In the genomic region with DNA sequence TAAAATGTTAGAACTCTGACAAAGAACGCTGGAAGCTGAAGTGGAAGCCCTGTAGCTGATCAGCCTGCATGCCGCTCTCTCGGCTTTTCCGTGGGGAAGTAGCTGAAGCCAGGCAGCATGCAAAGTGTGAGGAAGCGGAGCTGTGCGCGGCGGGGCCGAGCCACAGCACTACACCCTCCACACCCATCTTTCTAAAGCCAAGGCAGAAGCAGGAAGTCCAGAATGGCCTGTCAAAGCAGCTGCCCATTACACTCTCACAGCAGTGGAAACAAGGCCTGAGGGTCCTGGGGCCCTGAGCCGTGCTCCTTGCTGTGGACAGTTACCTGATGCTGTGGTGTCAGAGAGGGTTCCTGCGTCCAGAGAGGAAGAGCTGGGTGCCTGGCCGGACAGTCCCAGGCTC, we compare ENCODE assay signal across 25 cellular contexts.
A peak's percentile ranks its signal among the peaks of the same experiment; 100 is the strongest.
DNase-seq lines count a peak whose midpoint lies in the region; ATAC-seq and TF ChIP-seq lines count a peak whose summit lies in the region.
"Had no signal": no experiment of that assay in that cellular context is flagged by ENCODE, and none has a peak within 500 bp of the region (broad histone marks: within the 10 kb centered on the region; RNA-seq: fewer than 3 reads in every experiment).

No MANE protein-coding gene starts in this region.

- H3K4me3 Mint-ChIP-seq in nephron progenitor cell: no peak overlapping the region
- H3K4me3 Mint-ChIP-seq: activated naive CD8-positive, alpha-beta T cell treated with anti-CD3 and anti-CD28 coated beads for 36 hours; immature natural killer cell had no signal

- H3K27me3 Mint-ChIP-seq in nephron progenitor cell (ENCODE audit: low read depth, poor library complexity): no peaks in the 10 kb centered on the region
- H3K27me3 Mint-ChIP-seq: activated naive CD8-positive, alpha-beta T cell treated with anti-CD3 and anti-CD28 coated beads for 36 hours had no signal

- ATAC-seq in Right ventricle myocardium inferior (peak; percentile 26), left lobe of liver (peak; percentile 54)
- ATAC-seq: Panc1 had no signal

- no peak overlapping the region for H3K27ac ChIP-seq in right atrium auricular region
- peak overlapping the region; percentile 50 for H3K27ac ChIP-seq in cingulate gyrus (ENCODE audit: low read depth, low read length)
- H3K27ac ChIP-seq in temporal lobe (ENCODE audit: low read depth, low read length): peak overlapping the region; percentile 60
- H3K27ac ChIP-seq: A549, SJCRH30 had no signal

- H3K9me3 ChIP-seq in right atrium auricular region: no peaks in the 10 kb centered on the region
- H3K9me3 ChIP-seq: A549, BE2C, MG63, SJCRH30 had no signal

- H3K9me3 Mint-ChIP-seq in nephron progenitor cell: peaks cover 4% of the 10 kb centered on the region
- H3K9me3 Mint-ChIP-seq: activated naive CD8-positive, alpha-beta T cell treated with anti-CD3 and anti-CD28 coated beads for 36 hours; activated T-helper 2 cell treated with anti-CD3 and anti-CD28 coated beads, Interferon-gamma antibody, Interleukin-2, Interleukin-4, amounts not matched to agents 10 μg/mL and 5 μg/mL and 100 μg/mL, durations not matched to agents 14 hours and 24 hours and 36 hours; immature natural killer cell had no signal

- H3K36me3 Mint-ChIP-seq in nephron progenitor cell (ENCODE audit: low read depth): peaks cover 86% of the 10 kb centered on the region

- no peaks in the 10 kb centered on the region for H3K27me3 ChIP-seq in right atrium auricular region
- H3K27me3 ChIP-seq: BE2C, hepatocyte, MG63, SJCRH30 had no signal

- peaks cover 98% of the 10 kb centered on the region for H3K36me3 ChIP-seq in right atrium auricular region

- TF ChIP-seq CTCF in right atrium auricular region (IDR thresholded peaks at IDR 0.05) (no peak), nephron progenitor cell (IDR thresholded peaks at IDR 0.05) (no peak)

- H3K4me1 ChIP-seq in right atrium auricular region: no peaks in the 10 kb centered on the region
- H3K4me1 ChIP-seq: BE2C, SJCRH30 had no signal

- DNase-seq in Right ventricle myocardium inferior (ENCODE audit: missing footprints) (no peak), right atrium auricular region (ENCODE audit: low spot score) (no peak), left lobe of liver (ENCODE audit: low spot score) (no peak), nephron progenitor cell (no peak), T-helper 9 cell (no peak), SW 1271 (lab: John Stamatoyannopoulos, UW) (no peak)
- DNase-seq: activated CD4-positive, alpha-beta T cell treated with anti-CD3 and anti-CD28 coated beads, Interleukin-2, amount 50 U/mL, for 4 hours; activated naive CD8-positive, alpha-beta T cell treated with anti-CD3 and anti-CD28 coated beads for 36 hours; BE2C; DMS153; GDM1; immature natural killer cell; MG63; NCI-H1417 treated with DMSO at 0.1 percent for 48 hours; NCI-H510A treated with DMSO at 0.1 percent for 48 hours; NK-92 treated with Interleukin-12 subunit alpha and Interleukin-12 subunit beta, amount 100 ng/mL, for 24 hours; SJCRH30; stimulated activated CD8-positive, alpha-beta memory T cell treated with anti-CD3 and anti-CD28 coated beads, Interleukin-4, amount 100 ng/mL, for 48 hours; T-helper 1 cell had no signal

- H3K27ac Mint-ChIP-seq in nephron progenitor cell: no peak overlapping the region
- H3K27ac Mint-ChIP-seq: activated naive CD8-positive, alpha-beta T cell treated with anti-CD3 and anti-CD28 coated beads for 36 hours; activated T-helper 2 cell treated with anti-CD3 and anti-CD28 coated beads, Interferon-gamma antibody, Interleukin-2, Interleukin-4, amounts not matched to agents 10 μg/mL and 5 μg/mL and 100 μg/mL, durations not matched to agents 14 hours and 24 hours and 36 hours had no signal

- H3K4me3 ChIP-seq in right atrium auricular region: no peak overlapping the region
- H3K4me3 ChIP-seq: A549, hepatocyte, MG63, SJCRH30 had no signal

- intact Hi-C loops in Right ventricle myocardium inferior (cut with DNase I): no loop called here

- H3K4me1 Mint-ChIP-seq in nephron progenitor cell: no peaks in the 10 kb centered on the region
- H3K4me1 Mint-ChIP-seq: activated naive CD8-positive, alpha-beta T cell treated with anti-CD3 and anti-CD28 coated beads for 36 hours; immature natural killer cell had no signal

Comparison
In these comparisons a context has a peak if more than half of its experiments do, and no peak if none do; other contexts are left out.
1. H3K27ac ChIP-seq: peak in cingulate gyrus (single experiment) and temporal lobe (single experiment); none in right atrium auricular region (0 of 2).